ENCODE assay signal across 2 cellular contexts in the genomic region with DNA sequence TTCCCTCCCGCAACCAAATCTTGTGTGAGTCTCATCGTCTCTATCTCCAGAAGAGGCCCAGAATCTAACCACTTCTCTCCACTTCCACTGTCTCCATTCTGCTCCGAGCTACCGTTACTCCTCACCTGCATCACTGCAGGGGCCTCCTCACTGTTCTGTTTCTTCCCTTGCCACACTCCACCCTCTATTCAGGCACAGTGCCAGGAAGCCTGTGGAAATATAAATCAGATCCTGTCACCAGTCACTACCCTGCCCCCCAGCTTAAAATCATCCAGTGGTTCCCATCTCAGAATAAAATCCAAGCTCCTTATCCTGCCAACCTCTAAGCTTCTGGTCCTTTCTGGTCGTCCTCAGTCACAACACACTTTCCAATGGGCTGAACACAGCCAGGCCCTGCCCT.
TF ChIP-seq lines count a peak whose summit lies in the region.

No MANE protein-coding gene starts in this region.

TF ChIP-seq in SK-N-SH, 30 proteins besides CTCF, POLR2A, EP300 and RAD21 (continued from another document):
- TF ChIP-seq EZH2phosphoT487 (IDR thresholded peaks at IDR 0.05; ENCODE audit: borderline replicate concordance, low read depth) (no peak), TCF12 (IDR thresholded peaks at IDR 0.05) (no peak), TAF1 (IDR thresholded peaks at IDR 0.05; ENCODE audit: borderline replicate concordance, low read depth, low read length) (no peak), CHD2 (IDR thresholded peaks at IDR 0.05; ENCODE audit: low read length, partially characterized antibody) (no peak), NFIC (IDR thresholded peaks at IDR 0.05; ENCODE audit: borderline replicate concordance) (no peak), MXI1 (IDR thresholded peaks at IDR 0.05; ENCODE audit: low read depth, low read length) (no peak), RCOR1 (IDR thresholded peaks at IDR 0.05; ENCODE audit: low read length) (no peak)
- TF ChIP-seq, protein P1, sequence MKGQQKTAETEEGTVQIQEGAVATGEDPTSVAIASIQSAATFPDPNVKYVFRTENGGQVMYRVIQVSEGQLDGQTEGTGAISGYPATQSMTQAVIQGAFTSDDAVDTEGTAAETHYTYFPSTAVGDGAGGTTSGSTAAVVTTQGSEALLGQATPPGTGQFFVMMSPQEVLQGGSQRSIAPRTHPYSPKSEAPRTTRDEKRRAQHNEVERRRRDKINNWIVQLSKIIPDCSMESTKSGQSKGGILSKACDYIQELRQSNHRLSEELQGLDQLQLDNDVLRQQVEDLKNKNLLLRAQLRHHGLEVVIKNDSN (IDR thresholded peaks at IDR 0.05; ENCODE audit: borderline replicate concordance, low read depth): no peak
- TF ChIP-seq, protein P2, sequence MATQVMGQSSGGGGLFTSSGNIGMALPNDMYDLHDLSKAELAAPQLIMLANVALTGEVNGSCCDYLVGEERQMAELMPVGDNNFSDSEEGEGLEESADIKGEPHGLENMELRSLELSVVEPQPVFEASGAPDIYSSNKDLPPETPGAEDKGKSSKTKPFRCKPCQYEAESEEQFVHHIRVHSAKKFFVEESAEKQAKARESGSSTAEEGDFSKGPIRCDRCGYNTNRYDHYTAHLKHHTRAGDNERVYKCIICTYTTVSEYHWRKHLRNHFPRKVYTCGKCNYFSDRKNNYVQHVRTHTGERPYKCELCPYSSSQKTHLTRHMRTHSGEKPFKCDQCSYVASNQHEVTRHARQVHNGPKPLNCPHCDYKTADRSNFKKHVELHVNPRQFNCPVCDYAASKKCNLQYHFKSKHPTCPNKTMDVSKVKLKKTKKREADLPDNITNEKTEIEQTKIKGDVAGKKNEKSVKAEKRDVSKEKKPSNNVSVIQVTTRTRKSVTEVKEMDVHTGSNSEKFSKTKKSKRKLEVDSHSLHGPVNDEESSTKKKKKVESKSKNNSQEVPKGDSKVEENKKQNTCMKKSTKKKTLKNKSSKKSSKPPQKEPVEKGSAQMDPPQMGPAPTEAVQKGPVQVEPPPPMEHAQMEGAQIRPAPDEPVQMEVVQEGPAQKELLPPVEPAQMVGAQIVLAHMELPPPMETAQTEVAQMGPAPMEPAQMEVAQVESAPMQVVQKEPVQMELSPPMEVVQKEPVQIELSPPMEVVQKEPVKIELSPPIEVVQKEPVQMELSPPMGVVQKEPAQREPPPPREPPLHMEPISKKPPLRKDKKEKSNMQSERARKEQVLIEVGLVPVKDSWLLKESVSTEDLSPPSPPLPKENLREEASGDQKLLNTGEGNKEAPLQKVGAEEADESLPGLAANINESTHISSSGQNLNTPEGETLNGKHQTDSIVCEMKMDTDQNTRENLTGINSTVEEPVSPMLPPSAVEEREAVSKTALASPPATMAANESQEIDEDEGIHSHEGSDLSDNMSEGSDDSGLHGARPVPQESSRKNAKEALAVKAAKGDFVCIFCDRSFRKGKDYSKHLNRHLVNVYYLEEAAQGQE (IDR thresholded peaks at IDR 0.05; ENCODE audit: low read depth, low read length): no peak
- TF ChIP-seq, protein P3, sequence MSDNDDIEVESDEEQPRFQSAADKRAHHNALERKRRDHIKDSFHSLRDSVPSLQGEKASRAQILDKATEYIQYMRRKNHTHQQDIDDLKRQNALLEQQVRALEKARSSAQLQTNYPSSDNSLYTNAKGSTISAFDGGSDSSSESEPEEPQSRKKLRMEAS (IDR thresholded peaks at IDR 0.05; ENCODE audit: low read depth): no peak
- TF ChIP-seq, protein P4, sequence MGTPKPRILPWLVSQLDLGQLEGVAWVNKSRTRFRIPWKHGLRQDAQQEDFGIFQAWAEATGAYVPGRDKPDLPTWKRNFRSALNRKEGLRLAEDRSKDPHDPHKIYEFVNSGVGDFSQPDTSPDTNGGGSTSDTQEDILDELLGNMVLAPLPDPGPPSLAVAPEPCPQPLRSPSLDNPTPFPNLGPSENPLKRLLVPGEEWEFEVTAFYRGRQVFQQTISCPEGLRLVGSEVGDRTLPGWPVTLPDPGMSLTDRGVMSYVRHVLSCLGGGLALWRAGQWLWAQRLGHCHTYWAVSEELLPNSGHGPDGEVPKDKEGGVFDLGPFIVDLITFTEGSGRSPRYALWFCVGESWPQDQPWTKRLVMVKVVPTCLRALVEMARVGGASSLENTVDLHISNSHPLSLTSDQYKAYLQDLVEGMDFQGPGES (IDR thresholded peaks at IDR 0.05; ENCODE audit: low read depth, low read length): no peak

TF ChIP-seq in SK-N-SH treated with all-trans-retinoic acid at 6 μM for 48 hours, 23 proteins besides CTCF, POLR2A, EP300 and RAD21 (continued from another document):
- TF ChIP-seq, protein P5, sequence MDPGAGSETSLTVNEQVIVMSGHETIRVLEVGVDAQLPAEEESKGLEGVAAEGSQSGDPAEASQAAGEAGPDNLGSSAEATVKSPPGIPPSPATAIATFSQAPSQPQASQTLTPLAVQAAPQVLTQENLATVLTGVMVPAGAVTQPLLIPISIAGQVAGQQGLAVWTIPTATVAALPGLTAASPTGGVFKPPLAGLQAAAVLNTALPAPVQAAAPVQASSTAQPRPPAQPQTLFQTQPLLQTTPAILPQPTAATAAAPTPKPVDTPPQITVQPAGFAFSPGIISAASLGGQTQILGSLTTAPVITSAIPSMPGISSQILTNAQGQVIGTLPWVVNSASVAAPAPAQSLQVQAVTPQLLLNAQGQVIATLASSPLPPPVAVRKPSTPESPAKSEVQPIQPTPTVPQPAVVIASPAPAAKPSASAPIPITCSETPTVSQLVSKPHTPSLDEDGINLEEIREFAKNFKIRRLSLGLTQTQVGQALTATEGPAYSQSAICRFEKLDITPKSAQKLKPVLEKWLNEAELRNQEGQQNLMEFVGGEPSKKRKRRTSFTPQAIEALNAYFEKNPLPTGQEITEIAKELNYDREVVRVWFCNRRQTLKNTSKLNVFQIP (CRISPR knock-in tag; IDR thresholded peaks at IDR 0.05; ENCODE audit: borderline replicate concordance, low read depth): no peak
